ENCODE assay signal across 17 cellular contexts in the genomic region with DNA sequence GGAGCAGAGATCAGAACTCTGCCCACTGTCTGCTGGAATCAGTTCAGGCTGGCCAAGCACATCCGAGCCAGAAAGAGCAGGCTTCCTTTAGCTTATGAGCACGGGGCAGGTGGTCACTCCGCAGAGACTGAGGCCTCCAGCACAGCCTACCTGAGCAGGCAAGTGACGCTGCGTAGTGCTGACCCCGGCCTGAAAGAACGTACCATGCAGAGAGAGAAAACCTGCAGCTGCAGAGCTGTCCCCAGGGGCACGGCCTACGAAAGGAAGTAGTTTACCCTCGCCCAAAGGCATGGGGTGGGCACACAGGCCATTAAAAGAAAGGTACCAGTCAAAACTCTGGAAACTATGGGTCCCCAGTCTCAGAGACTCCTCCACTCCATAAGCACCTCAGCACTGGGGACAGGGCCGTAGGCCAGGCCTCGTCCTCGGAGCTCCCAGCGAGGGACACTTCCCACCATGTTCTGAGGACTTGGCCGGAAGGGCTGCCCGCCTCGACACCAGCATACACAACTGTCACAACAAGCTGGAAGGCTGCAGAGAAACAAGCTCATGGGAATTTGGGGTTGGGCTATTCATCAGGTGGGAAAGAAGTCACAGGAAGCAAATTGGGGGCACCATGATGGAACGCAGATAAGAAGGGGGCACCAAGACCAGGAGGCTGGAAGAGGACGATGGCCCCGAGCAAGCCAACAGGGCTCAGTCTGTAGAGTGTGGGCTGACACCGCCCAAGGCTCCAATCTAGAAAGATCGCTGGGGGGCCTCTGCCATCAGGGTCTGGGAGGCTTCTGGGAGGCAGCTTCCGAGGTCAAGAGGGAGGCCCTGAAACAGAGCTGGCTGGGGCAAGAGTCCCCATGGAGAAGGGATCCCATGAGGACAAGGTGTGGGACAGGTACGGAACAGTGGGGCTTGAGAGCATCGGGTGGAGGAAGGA. TPM values are rescaled to one million over a fixed set of nuclear protein-coding genes. Genes with fewer than 3 reads are reported as not detected.
DNase-seq lines count a peak whose midpoint lies in the region; ATAC-seq and TF ChIP-seq lines count a peak whose summit lies in the region.
"Had no signal": no experiment of that assay in that cellular context is flagged by ENCODE, and none has a peak within 500 bp of the region (broad histone marks: within the 10 kb centered on the region; RNA-seq: fewer than 3 reads in every experiment).

No MANE protein-coding gene starts in this region.

- H3K4me3 Mint-ChIP-seq in stimulated activated effector memory CD8-positive, alpha-beta T cell treated with anti-CD3 and anti-CD28 coated beads, Interleukin-12 subunit alpha, Interleukin-12 subunit beta, amount 100 ng/mL, for 72 hours = no peak overlapping the region
- H3K4me3 Mint-ChIP-seq: IgD-negative memory B cell had no signal

- H3K36me3 ChIP-seq in thyroid gland (peaks cover 0 to 15% of the 10 kb centered on the region in 2 donors), esophagus muscularis mucosa (peaks cover 21 to 92% (median 79%) of the 10 kb centered on the region in 4 donors)

- TF ChIP-seq CTCF in RWPE1 (conservative IDR thresholded peaks at IDR 0.05; ENCODE audit: low read depth) = no peak
- no peak for TF ChIP-seq CTCF in thyroid gland (IDR thresholded peaks at IDR 0.05)
- TF ChIP-seq CTCF in esophagus muscularis mucosa (IDR thresholded peaks at IDR 0.05) = no peak

- DNase-seq in activated CD8-positive, alpha-beta memory T cell treated with anti-CD3 and anti-CD28 coated beads for 24 hours = peak; percentile 40
- DNase-seq in activated CD8-positive, alpha-beta memory T cell treated with anti-CD3 and anti-CD28 coated beads, Interleukin-2, amount 50 U/mL, for 4 hours = no peak
- DNase-seq in RWPE1 (ENCODE audit: low spot score) = no peak
- peak; percentile 41 for DNase-seq in left lobe of liver (ENCODE audit: low spot score)
- peak in 1 of 2 donors; percentile 37 for DNase-seq in stimulated activated effector memory CD8-positive, alpha-beta T cell treated with anti-CD3 and anti-CD28 coated beads, Interleukin-12 subunit alpha, Interleukin-12 subunit beta, amount 100 ng/mL, for 72 hours (ENCODE audit: low spot score in 2 of 2)
- DNase-seq in thyroid gland = no peak
- DNase-seq in stimulated activated CD4-positive, alpha-beta T cell treated with anti-CD3 and anti-CD28 coated beads, Interleukin-4, amount 100 ng/mL, for 24 hours = no peak
- DNase-seq in esophagus muscularis mucosa (ENCODE audit: extremely low spot score) = no peak
- DNase-seq: Calu3; CD4-positive, CD25-positive, alpha-beta regulatory T cell; DND-41; GDM1; NCI-H1417 treated with DMSO at 0.1 percent for 48 hours; NCI-H2081; NCI-H510A treated with DMSO at 0.1 percent for 48 hours had no signal

- H3K36me3 Mint-ChIP-seq in stimulated activated effector memory CD8-positive, alpha-beta T cell treated with anti-CD3 and anti-CD28 coated beads, Interleukin-12 subunit alpha, Interleukin-12 subunit beta, amount 100 ng/mL, for 72 hours = peaks cover 26% of the 10 kb centered on the region

- no peaks in the 10 kb centered on the region for H3K9me3 ChIP-seq in thyroid gland
- no peaks in the 10 kb centered on the region for H3K9me3 ChIP-seq in esophagus muscularis mucosa

- no peak overlapping the region for H3K27ac Mint-ChIP-seq in stimulated activated effector memory CD8-positive, alpha-beta T cell treated with anti-CD3 and anti-CD28 coated beads, Interleukin-12 subunit alpha, Interleukin-12 subunit beta, amount 100 ng/mL, for 72 hours
- H3K27ac Mint-ChIP-seq: IgD-negative memory B cell had no signal

- intact Hi-C loops in thyroid gland (cut with DNase I) = loop anchor here (10.0 kb wide), 2 partner anchors 288 to 398 kb away; partner anchors contain the start of gene ADAD2
- intact Hi-C loops in esophagus muscularis mucosa (cut with DNase I) = no loop called here

- H3K4me1 ChIP-seq in thyroid gland (no peaks in the 10 kb centered on the region), esophagus muscularis mucosa (peaks cover 0 to 13% (median 0%) of the 10 kb centered on the region in 4 donors)

- H3K4me3 ChIP-seq in thyroid gland (replicated peaks in 1 of 3) (no peak overlapping the region), esophagus muscularis mucosa (no peak overlapping the region)

- H3K4me1 Mint-ChIP-seq in stimulated activated effector memory CD8-positive, alpha-beta T cell treated with anti-CD3 and anti-CD28 coated beads, Interleukin-12 subunit alpha, Interleukin-12 subunit beta, amount 100 ng/mL, for 72 hours = peaks cover 7% of the 10 kb centered on the region
- H3K4me1 Mint-ChIP-seq: CD4-positive, CD25-positive, alpha-beta regulatory T cell; IgD-negative memory B cell had no signal

- H3K27ac ChIP-seq in RWPE1 (peak overlapping the region; percentile 43), thyroid gland (no peak overlapping the region), esophagus muscularis mucosa (replicated peaks in 1 of 4) (no peak overlapping the region)
- H3K27ac ChIP-seq: 22Rv1 had no signal

- CTCF ChIA-PET in RWPE1 (lab: Yijun Ruan, JAX) = interaction anchor here (0.6 to 1.7 kb wide), 5 partner anchors 18 to 1840 kb away, joined by 3 to 5 read pairs (median 3); no protein-coding TSS in a partner anchor

- no peak for TF ChIP-seq EP300 in esophagus muscularis mucosa (IDR thresholded peaks at IDR 0.05)

- no peak for ATAC-seq in left lobe of liver
- ATAC-seq in stimulated activated effector memory CD8-positive, alpha-beta T cell treated with anti-CD3 and anti-CD28 coated beads, Interleukin-12 subunit alpha, Interleukin-12 subunit beta, amount 100 ng/mL, for 72 hours = peak; percentile 8

- no peaks in the 10 kb centered on the region for H3K27me3 ChIP-seq in thyroid gland
- no peaks in the 10 kb centered on the region for H3K27me3 ChIP-seq in esophagus muscularis mucosa

- POLR2A ChIA-PET in RWPE1 (lab: Yijun Ruan, JAX; ENCODE audit: low non-redundant PET) = interaction anchor here (0.5 kb wide), 1 partner anchor 637 kb away, joined by 6 read pairs; no protein-coding TSS in a partner anchor

- TF ChIP-seq POLR2A in thyroid gland (IDR thresholded peaks at IDR 0.05) (no peak), esophagus muscularis mucosa (IDR thresholded peaks at IDR 0.05; ENCODE audit: low read depth) (no peak)

- no peaks in the 10 kb centered on the region for H3K9me3 Mint-ChIP-seq in stimulated activated effector memory CD8-positive, alpha-beta T cell treated with anti-CD3 and anti-CD28 coated beads, Interleukin-12 subunit alpha, Interleukin-12 subunit beta, amount 100 ng/mL, for 72 hours
- H3K9me3 Mint-ChIP-seq: CD4-positive, CD25-positive, alpha-beta regulatory T cell; IgD-negative memory B cell had no signal

- WGBS in thyroid gland, 2 donors = 96 to 99% methylated on average over 18 to 25 of the region's 25 CpGs
- WGBS in esophagus muscularis mucosa = 95% methylated on average over 16 of the region's 25 CpGs

RNA-seq across cellular contexts. Expression of gene MEAK7, which starts 21.2 kb away (rescaled TPM):
- total RNA-seq in left lobe of liver = 2.9 TPM
- 10 to 100 TPM; 14.5 to 19.2 (median 16.3) TPM for total RNA-seq in thyroid gland
- total RNA-seq in esophagus muscularis mucosa = 10 to 100 TPM in 2 of 4 donors, 1 to 10 TPM in 2; 8.3 to 13.0 (median 9.6) TPM

Comparison
In these comparisons a context has a peak if more than half of its experiments do, and no peak if none do; other contexts are left out.
1. DNase-seq: peak in activated CD8-positive, alpha-beta memory T cell treated with anti-CD3 and anti-CD28 coated beads for 24 hours (single experiment) and left lobe of liver (single experiment); none in activated CD8-positive, alpha-beta memory T cell treated with anti-CD3 and anti-CD28 coated beads, Interleukin-2, amount 50 U/mL, for 4 hours (single experiment), RWPE1 (single experiment), thyroid gland (0 of 2), stimulated activated CD4-positive, alpha-beta T cell treated with anti-CD3 and anti-CD28 coated beads, Interleukin-4, amount 100 ng/mL, for 24 hours (single experiment) and esophagus muscularis mucosa (single experiment).